In the genomic region with DNA sequence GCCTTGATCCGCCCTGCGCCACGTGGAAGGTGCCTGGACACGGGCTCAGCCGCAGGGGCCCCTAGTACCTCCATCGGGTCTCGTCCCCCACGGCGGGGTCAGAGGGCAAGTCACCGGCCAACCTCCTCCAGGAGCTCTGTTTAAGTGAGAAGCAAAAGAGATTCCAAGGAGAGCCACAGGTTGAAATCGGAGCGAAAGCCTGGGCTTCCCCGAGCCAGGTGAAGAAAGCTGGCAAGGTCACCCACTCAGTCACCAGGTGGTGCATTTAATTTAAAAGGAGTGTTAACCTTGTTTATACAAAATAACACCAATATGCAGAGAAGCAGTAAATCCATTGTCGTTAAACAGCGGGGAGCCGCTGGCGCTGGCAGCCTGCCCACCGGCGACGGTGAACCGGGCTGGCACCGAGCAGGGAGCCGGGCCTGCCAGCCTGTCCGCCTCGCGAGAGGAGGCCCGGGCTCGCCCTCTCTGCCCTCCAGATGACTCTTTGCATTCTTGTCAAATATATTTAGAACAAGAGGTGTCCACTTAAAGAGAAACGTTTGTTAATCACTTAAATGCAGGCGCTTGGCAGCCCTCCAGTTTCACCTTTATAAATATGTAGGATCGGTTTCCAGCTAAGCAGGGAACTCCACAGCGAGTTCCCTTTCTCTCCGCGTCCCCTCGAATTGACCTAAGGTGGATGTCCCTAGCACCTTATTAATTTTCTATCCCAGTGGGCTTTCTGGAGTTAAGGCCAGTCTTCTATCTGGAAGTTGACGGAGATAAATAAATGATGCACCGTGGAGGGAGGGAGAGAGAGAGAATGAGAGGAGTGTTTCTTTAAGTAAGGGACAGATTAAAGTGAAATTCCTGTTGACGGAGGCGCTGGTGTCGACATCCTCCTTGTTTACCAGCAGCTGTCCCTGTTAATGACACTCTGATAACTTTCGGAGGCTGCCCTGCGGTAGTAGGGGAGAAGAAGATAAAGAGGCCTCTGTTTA, we compare ENCODE assay signal across 8 cellular contexts.
DNase-seq lines count a peak whose midpoint lies in the region; ATAC-seq and TF ChIP-seq lines count a peak whose summit lies in the region.

No MANE protein-coding gene starts in this region.

- peak overlapping the region; percentile 79 for H3K27ac ChIP-seq in left ventricle myocardium inferior (replicated peaks)

- ATAC-seq in T-cell (replicated peaks in 1 of 4) (no peak), GM21367 (IDR thresholded peaks at IDR 0.05; ENCODE audit: unreplicated experiment) (no peak), HG03378 (IDR thresholded peaks at IDR 0.05; ENCODE audit: unreplicated experiment) (no peak)

- H3K9me3 Mint-ChIP-seq in CD14-positive monocyte = peaks cover 0 to 31% (median 7%) of the 10 kb centered on the region in 7 donors
- peaks cover 0 to 4% (median 2%) of the 10 kb centered on the region in 3 donors for H3K9me3 Mint-ChIP-seq in T-cell

- peaks cover 33% of the 10 kb centered on the region for H3K4me1 Mint-ChIP-seq in CD14-positive monocyte
- H3K4me1 Mint-ChIP-seq in T-cell = peaks cover 0 to 11% (median 7%) of the 10 kb centered on the region in 3 donors

- POLR2A ChIA-PET in T-cell (lab: Charles Lee) = no interaction called here

- H3K27me3 ChIP-seq in left ventricle myocardium inferior (ENCODE audit: low read depth) = peaks cover 3% of the 10 kb centered on the region

- peak overlapping the region; percentile 49 for H3K4me3 ChIP-seq in left ventricle myocardium inferior

- H3K9me3 ChIP-seq in left ventricle myocardium inferior (replicated peaks) = no peaks in the 10 kb centered on the region

- H3K27me3 Mint-ChIP-seq in CD14-positive monocyte (ENCODE audit: low read depth in 3 of 3) = peaks cover 23 to 57% (median 36%) of the 10 kb centered on the region in 3 donors
- H3K27me3 Mint-ChIP-seq in T-cell = peaks cover 34 to 44% of the 10 kb centered on the region in 2 donors

- intact Hi-C loops in CD14-positive monocyte (cut with micrococcal nuclease) (no loop called here), left ventricle myocardium inferior (cut with micrococcal nuclease) (no loop called here), posterior cingulate gyrus (cut with DNase I) (no loop called here)

- DNase-seq in CD14-positive monocyte (ENCODE audit: low spot score) = no peak
- peak; percentile 59 for DNase-seq in HuH-7.5 (ENCODE audit: low spot score)
- DNase-seq in T-cell = no peak
- DNase-seq in left ventricle myocardium inferior = peak; percentile 68
- peak in 6 of 10 donors; percentile 11 to 78 (median 48) for DNase-seq in posterior cingulate gyrus
- no peak for DNase-seq in NCI-H446 treated with DMSO at 0.1 percent for 48 hours (lab: John Stamatoyannopoulos, UW)

- no peaks in the 10 kb centered on the region for H3K36me3 ChIP-seq in left ventricle myocardium inferior

- H3K4me1 ChIP-seq in left ventricle myocardium inferior = peaks cover 37% of the 10 kb centered on the region

- TF ChIP-seq CTCF in CD14-positive monocyte (IDR thresholded peaks at IDR 0.05) = no peak
- TF ChIP-seq CTCF in left ventricle myocardium inferior (IDR thresholded peaks at IDR 0.05; ENCODE audit: borderline replicate concordance) = no peak

- H3K4me3 Mint-ChIP-seq in CD14-positive monocyte = peak overlapping the region; percentile 70 to 80
- peak overlapping the region in 2 of 3 donors; percentile 39 to 47 for H3K4me3 Mint-ChIP-seq in T-cell

- CTCF ChIA-PET in T-cell (lab: Charles Lee) = no interaction called here

- H3K36me3 Mint-ChIP-seq in CD14-positive monocyte = peaks cover 0 to 2% of the 10 kb centered on the region in 2 donors
- H3K36me3 Mint-ChIP-seq in T-cell = no peaks in the 10 kb centered on the region

- peak overlapping the region in 1 of 7 donors; percentile 76 for H3K27ac Mint-ChIP-seq in CD14-positive monocyte
- H3K27ac Mint-ChIP-seq in T-cell = no peak overlapping the region

Comparison
In these comparisons a context has a peak if more than half of its experiments do, and no peak if none do; other contexts are left out.
1. DNase-seq: peak in HuH-7.5 (single experiment), left ventricle myocardium inferior (single experiment) and posterior cingulate gyrus (6 of 10); none in CD14-positive monocyte (single experiment), T-cell (0 of 34) and NCI-H446 treated with DMSO at 0.1 percent for 48 hours (single experiment).